In genomic region chr5:154005648-154006047, GRCh38 we compare ENCODE assay signal across 19 cellular contexts.
"Had no signal": no experiment of that assay in that cellular context is flagged by ENCODE, and none has a peak within 500 bp of the region (broad histone marks: within the 10 kb centered on the region; RNA-seq: fewer than 3 reads in every experiment).

No MANE protein-coding gene starts in this region.

- H3K36me3 ChIP-seq: pancreas, thoracic aorta had no signal

- H3K9me3 ChIP-seq: esophagus muscularis mucosa, pancreas, stomach, thoracic aorta, transverse colon had no signal

- H3K4me3 ChIP-seq: dorsolateral prefrontal cortex, esophagus muscularis mucosa, pancreas, stomach, thoracic aorta, transverse colon had no signal

- H3K27ac ChIP-seq: dorsolateral prefrontal cortex, esophagus muscularis mucosa, pancreas, stomach, thoracic aorta, transverse colon had no signal

- H3K4me1 ChIP-seq: stomach had no signal

- H3K27me3 ChIP-seq: dorsolateral prefrontal cortex, esophagus muscularis mucosa, pancreas, stomach, transverse colon had no signal

- DNase-seq: cortex of kidney; dorsolateral prefrontal cortex; effector CD8-positive, alpha-beta T cell; foreskin fibroblast; hypothalamus; islet precursor cell; mesendoderm; naive B cell; occipital lobe; pancreas; right cardiac atrium; small intestine; stimulated activated CD4-positive, alpha-beta T cell treated with anti-CD3 and anti-CD28 coated beads, Interleukin-12 subunit alpha, Interleukin-12 subunit beta, amount 100 ng/mL, for 4 hours; stimulated activated naive CD4-positive, alpha-beta T cell; stomach; substantia nigra; transverse colon had no signal

- ATAC-seq: pancreas, right cardiac atrium had no signal
